ENCODE assay signal across 1 cellular context in the genomic region with DNA sequence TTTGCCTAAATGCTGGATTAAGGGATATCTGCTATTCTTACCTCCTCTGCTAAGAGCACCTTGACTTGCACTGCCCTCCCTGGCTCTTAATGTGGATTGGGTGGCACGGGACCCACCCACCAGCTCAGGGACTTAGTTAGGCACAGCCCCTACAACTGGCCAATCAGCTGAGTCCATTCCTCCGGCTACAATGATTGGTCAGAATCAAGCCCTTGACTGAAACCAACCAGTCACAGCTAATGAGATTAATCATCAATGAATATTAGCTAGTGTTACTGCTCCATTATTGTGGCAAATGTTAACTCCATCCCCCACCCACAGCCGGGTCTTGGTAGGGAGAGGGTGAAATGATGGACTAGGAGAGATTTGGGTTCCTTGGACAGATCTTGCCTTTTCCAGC.
TF ChIP-seq lines count a peak whose summit lies in the region.

No MANE protein-coding gene starts in this region.

TF ChIP-seq in HepG2, 621 proteins besides CTCF, POLR2A, EP300 and RAD21 (continued from another document):
- TF ChIP-seq, protein P1, sequence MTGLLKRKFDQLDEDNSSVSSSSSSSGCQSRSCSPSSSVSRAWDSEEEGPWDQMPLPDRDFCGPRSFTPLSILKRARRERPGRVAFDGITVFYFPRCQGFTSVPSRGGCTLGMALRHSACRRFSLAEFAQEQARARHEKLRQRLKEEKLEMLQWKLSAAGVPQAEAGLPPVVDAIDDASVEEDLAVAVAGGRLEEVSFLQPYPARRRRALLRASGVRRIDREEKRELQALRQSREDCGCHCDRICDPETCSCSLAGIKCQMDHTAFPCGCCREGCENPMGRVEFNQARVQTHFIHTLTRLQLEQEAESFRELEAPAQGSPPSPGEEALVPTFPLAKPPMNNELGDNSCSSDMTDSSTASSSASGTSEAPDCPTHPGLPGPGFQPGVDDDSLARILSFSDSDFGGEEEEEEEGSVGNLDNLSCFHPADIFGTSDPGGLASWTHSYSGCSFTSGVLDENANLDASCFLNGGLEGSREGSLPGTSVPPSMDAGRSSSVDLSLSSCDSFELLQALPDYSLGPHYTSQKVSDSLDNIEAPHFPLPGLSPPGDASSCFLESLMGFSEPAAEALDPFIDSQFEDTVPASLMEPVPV (CRISPR knock-in tag; IDR thresholded peaks at IDR 0.05): no peak
